Comparison of ENCODE assay signal across 30 cellular contexts in genomic region chr14:79576434-79576833, GRCh38.
DNase-seq lines count a peak whose midpoint lies in the region; ATAC-seq and TF ChIP-seq lines count a peak whose summit lies in the region.
"Had no signal": no experiment of that assay in that cellular context is flagged by ENCODE, and none has a peak within 500 bp of the region (broad histone marks: within the 10 kb centered on the region; RNA-seq: fewer than 3 reads in every experiment).

No MANE protein-coding gene starts in this region.

- POLR2A ChIA-PET in IMR-90 (lab: Charles Lee; ENCODE audit: unreplicated experiment) = no interaction called here

- peak overlapping the region; percentile 27 for H3K27ac Mint-ChIP-seq in osteocyte (ENCODE audit: unreplicated experiment)
- H3K27ac Mint-ChIP-seq: activated CD8-positive, alpha-beta T cell treated with anti-CD3 and anti-CD28 coated beads, Interleukin-2, amount 10 ng/mL, durations not matched to agents 7 days and 5 days; activated naive CD4-positive, alpha-beta T cell treated with anti-CD3 and anti-CD28 coated beads, Interleukin-2, amount 50 U/mL, for 24 hours; activated T-helper 2 cell treated with anti-CD3 and anti-CD28 coated beads, Interferon-gamma antibody, Interleukin-2, Interleukin-4, amounts not matched to agents 10 μg/mL and 5 μg/mL and 100 μg/mL, durations not matched to agents 14 hours and 24 hours and 36 hours; H9; IgD-negative memory B cell; stimulated activated memory B cell treated with anti-CD40 and anti-IgM and Interleukin-4, amounts not matched to agents 10 μg/mL and 1 μg/mL and 100 μg/mL, for 72 hours had no signal

- H3K9me1 ChIP-seq in IMR-90 (ENCODE audit: insufficient read depth, low read length) = peaks cover 5% of the 10 kb centered on the region

- CTCF ChIA-PET in IMR-90 (lab: Yijun Ruan, JAX) = no interaction called here

- H3K36me3 Mint-ChIP-seq in osteocyte (ENCODE audit: unreplicated experiment) = peaks cover 1% of the 10 kb centered on the region
- H3K36me3 Mint-ChIP-seq: activated naive CD4-positive, alpha-beta T cell treated with anti-CD3 and anti-CD28 coated beads, Interleukin-2, amount 50 U/mL, for 24 hours; CD8-positive, alpha-beta memory T cell; IgD-negative memory B cell; naive B cell; stimulated activated memory B cell treated with anti-CD40 and anti-IgM and Interleukin-4, amounts not matched to agents 10 μg/mL and 1 μg/mL and 100 μg/mL, for 72 hours had no signal

- H3K27me3 ChIP-seq in IMR-90 (ENCODE audit: control insufficient read depth, insufficient read depth, low read length) = no peaks in the 10 kb centered on the region
- H3K27me3 ChIP-seq: breast epithelium, foreskin keratinocyte, heart left ventricle, transverse colon had no signal

- H4K5ac ChIP-seq in IMR-90 (ENCODE audit: low read depth, low read length) = no peak overlapping the region

- H3K4me3 Mint-ChIP-seq in osteocyte (ENCODE audit: unreplicated experiment) = peak overlapping the region; percentile 8
- H3K4me3 Mint-ChIP-seq: activated CD8-positive, alpha-beta T cell treated with anti-CD3 and anti-CD28 coated beads, Interleukin-2, amount 10 ng/mL, durations not matched to agents 7 days and 5 days; activated naive CD4-positive, alpha-beta T cell treated with anti-CD3 and anti-CD28 coated beads, Interleukin-2, amount 50 U/mL, for 24 hours; CD8-positive, alpha-beta memory T cell; H9; IgD-negative memory B cell; naive B cell; stimulated activated memory B cell treated with anti-CD40 and anti-IgM and Interleukin-4, amounts not matched to agents 10 μg/mL and 1 μg/mL and 100 μg/mL, for 72 hours had no signal

- intact Hi-C loops in IMR-90 (cut with micrococcal nuclease) = no loop called here

- no TSS peak for BruUV-seq in IMR-90 (replicated peaks; lab: Mats Ljungman, UMichigan)

- no peaks in the 10 kb centered on the region for H3K79me1 ChIP-seq in IMR-90 (ENCODE audit: low read depth in 1 of 2, low read length in 2 of 2)

- no peak overlapping the region for H2BK15ac ChIP-seq in IMR-90 (ENCODE audit: low read depth, low read length)

- H4K20me1 ChIP-seq in IMR-90 (ENCODE audit: insufficient read depth, low read length) = no peaks in the 10 kb centered on the region

- in situ Hi-C loops in IMR-90 (cut with MboI; ENCODE audit: low sequenced_read_pairs) = no loop called here
- in situ Hi-C loops in astrocyte of the spinal cord (cut with HindIII; ENCODE audit: low sequenced_read_pairs) = no loop called here

- no peak overlapping the region for H2BK5ac ChIP-seq in IMR-90 (ENCODE audit: low read depth, low read length, poor library complexity, severe bottlenecking)

- no peak overlapping the region for H3K27ac ChIP-seq in IMR-90 (ENCODE audit: insufficient read depth, low read length)
- H3K27ac ChIP-seq: breast epithelium, foreskin keratinocyte, heart left ventricle, PC-9, transverse colon had no signal

- H2AK5ac ChIP-seq in IMR-90 (ENCODE audit: low read depth, low read length) = no peak overlapping the region

- no peak overlapping the region for H3K18ac ChIP-seq in IMR-90 (ENCODE audit: low read depth, low read length)

- H3K4me1 ChIP-seq in IMR-90 (ENCODE audit: control insufficient read depth, insufficient read depth, low read length) = peaks cover 3% of the 10 kb centered on the region; the same call in 1 of the 2 replicates
- H3K4me1 ChIP-seq: breast epithelium, foreskin keratinocyte, heart left ventricle, transverse colon had no signal

- no CpG with 5 or more reads among the region's 4 CpGs for WGBS in IMR-90 (ENCODE audit: extremely low coverage in 2 of 2, insufficient read length in 1 of 2), 2 experiments

- H2AFZ ChIP-seq in IMR-90 (replicated peaks; ENCODE audit: low read length, poor library complexity) = no peak overlapping the region
- H2AFZ ChIP-seq: PC-9 had no signal

- H3K4me3 ChIP-seq in IMR-90 (ENCODE audit: insufficient read depth, low read depth, low read length) (no peak overlapping the region), astrocyte of the spinal cord (ENCODE audit: low read depth, low read length) (no peak overlapping the region), fibroblast of pulmonary artery (replicated peaks; ENCODE audit: low read depth, low read length) (no peak overlapping the region)
- H3K4me3 ChIP-seq: breast epithelium, heart left ventricle, PC-9, transverse colon had no signal

- H2AK9ac ChIP-seq in IMR-90 (replicated peaks; ENCODE audit: low read depth, low read length, poor library complexity) = no peak overlapping the region

- no peak overlapping the region for H3K14ac ChIP-seq in IMR-90 (replicated peaks; ENCODE audit: low read depth, low read length)

- TF ChIP-seq CTCF in IMR-90 (conservative IDR thresholded peaks at IDR 0.05; ENCODE audit: low read depth, low read length) (no peak), astrocyte of the spinal cord (IDR thresholded peaks at IDR 0.05; ENCODE audit: low read depth, low read length) (no peak), fibroblast of pulmonary artery (IDR thresholded peaks at IDR 0.05; ENCODE audit: low read length, missing control alignments) (no peak), osteocyte (IDR thresholded peaks at IDR 0.05) (no peak)

- no peaks in the 10 kb centered on the region for H3K36me3 ChIP-seq in IMR-90 (ENCODE audit: control insufficient read depth, insufficient read depth, low read length)
- H3K36me3 ChIP-seq: breast epithelium, heart left ventricle, transverse colon had no signal

- H3K56ac ChIP-seq in IMR-90 (ENCODE audit: extremely low read depth, insufficient read depth, low read length) = no peak overlapping the region

- no peaks in the 10 kb centered on the region for H3K9me3 Mint-ChIP-seq in osteocyte (ENCODE audit: unreplicated experiment)
- H3K9me3 Mint-ChIP-seq: activated naive CD4-positive, alpha-beta T cell treated with anti-CD3 and anti-CD28 coated beads, Interleukin-2, amount 50 U/mL, for 24 hours; activated T-helper 2 cell treated with anti-CD3 and anti-CD28 coated beads, Interferon-gamma antibody, Interleukin-2, Interleukin-4, amounts not matched to agents 10 μg/mL and 5 μg/mL and 100 μg/mL, durations not matched to agents 14 hours and 24 hours and 36 hours; H9; stimulated activated memory B cell treated with anti-CD40 and anti-IgM and Interleukin-4, amounts not matched to agents 10 μg/mL and 1 μg/mL and 100 μg/mL, for 72 hours had no signal

- H4K91ac ChIP-seq in IMR-90 (ENCODE audit: insufficient read depth, low read depth, low read length) = no peak overlapping the region

- DNase-seq in IMR-90 (peak; percentile 67), astrocyte of the spinal cord (ENCODE audit: low read depth, low spot score) (peak; percentile 44), fibroblast of pulmonary artery (ENCODE audit: low read depth) (peak; percentile 32), osteocyte (ENCODE audit: extremely low spot score, unreplicated experiment) (no peak), NCI-H146 treated with DMSO at 0.1 percent for 48 hours (lab: John Stamatoyannopoulos, UW; ENCODE audit: unreplicated experiment) (no peak)
- DNase-seq: activated CD8-positive, alpha-beta T cell treated with anti-CD3 and anti-CD28 coated beads, Interleukin-2, amount 10 ng/mL, durations not matched to agents 7 days and 5 days; amygdala; CD8-positive, alpha-beta memory T cell; cortex of kidney; effector memory CD4-positive, alpha-beta T cell; foreskin keratinocyte; H9; heart left ventricle; left ventricle myocardium superior; naive B cell; NCI-H1694; NCI-H524; NK-92 treated with Interleukin-12 subunit alpha and Interleukin-12 subunit beta, amount 100 ng/mL, for 24 hours; nucleus accumbens; PC-9; transverse colon had no signal

- peaks cover 58% of the 10 kb centered on the region for H3K4me1 Mint-ChIP-seq in osteocyte (ENCODE audit: unreplicated experiment)
- H3K4me1 Mint-ChIP-seq: activated naive CD4-positive, alpha-beta T cell treated with anti-CD3 and anti-CD28 coated beads, Interleukin-2, amount 50 U/mL, for 24 hours; CD8-positive, alpha-beta memory T cell; IgD-negative memory B cell; naive B cell; stimulated activated memory B cell treated with anti-CD40 and anti-IgM and Interleukin-4, amounts not matched to agents 10 μg/mL and 1 μg/mL and 100 μg/mL, for 72 hours had no signal

- no peaks in the 10 kb centered on the region for H3K9me3 ChIP-seq in IMR-90 (ENCODE audit: control insufficient read depth, insufficient read depth, low read length)
- H3K9me3 ChIP-seq: breast epithelium, heart left ventricle, transverse colon had no signal

- dilution Hi-C loops in IMR-90 (cut with HindIII; ENCODE audit: low sequenced_read_pairs, unreplicated experiment) = no loop called here

- H3K4me2 ChIP-seq in IMR-90 (ENCODE audit: low read depth, low read length) = peak overlapping the region; percentile 1; the same call in 1 of the 2 replicates
- H3K4me2 ChIP-seq: PC-9 had no signal

- H3K23ac ChIP-seq in IMR-90 (ENCODE audit: low read depth, low read length) = no peak overlapping the region

- ATAC-seq in IMR-90 (ENCODE audit: low read depth) (peak; percentile 51; the same call in 1 of the 2 replicates), HG03565 (IDR thresholded peaks at IDR 0.05; ENCODE audit: unreplicated experiment) (no peak), HG03354 (IDR thresholded peaks at IDR 0.05; ENCODE audit: poor library complexity, severe bottlenecking, unreplicated experiment) (no peak), HG02852 (IDR thresholded peaks at IDR 0.05; ENCODE audit: unreplicated experiment) (no peak)
- ATAC-seq: activated CD8-positive, alpha-beta T cell treated with anti-CD3 and anti-CD28 coated beads, Interleukin-2, amount 10 ng/mL, durations not matched to agents 7 days and 5 days; foreskin keratinocyte; heart left ventricle; left ventricle myocardium superior; Right ventricle myocardium inferior; stimulated activated memory B cell treated with anti-CD40 and anti-IgM and Interleukin-4, amounts not matched to agents 10 μg/mL and 1 μg/mL and 100 μg/mL, for 72 hours had no signal

- no peak overlapping the region for H3K9ac ChIP-seq in IMR-90 (ENCODE audit: low read depth, low read length)

- no peaks in the 10 kb centered on the region for H3K27me3 Mint-ChIP-seq in osteocyte (ENCODE audit: unreplicated experiment)
- H3K27me3 Mint-ChIP-seq: activated naive CD4-positive, alpha-beta T cell treated with anti-CD3 and anti-CD28 coated beads, Interleukin-2, amount 50 U/mL, for 24 hours; IgD-negative memory B cell; naive B cell; stimulated activated memory B cell treated with anti-CD40 and anti-IgM and Interleukin-4, amounts not matched to agents 10 μg/mL and 1 μg/mL and 100 μg/mL, for 72 hours had no signal

- H4K8ac ChIP-seq in IMR-90 (ENCODE audit: low read depth in 2 of 2, low read length in 2 of 2) = no peak overlapping the region

- H3K4ac ChIP-seq in IMR-90 (ENCODE audit: low read depth, low read length) = no peak overlapping the region

- no peak overlapping the region for H2BK20ac ChIP-seq in IMR-90 (ENCODE audit: low read depth, low read length)

- H2BK120ac ChIP-seq in IMR-90 (ENCODE audit: low read depth, low read length) = no peak overlapping the region

- no peak for TF ChIP-seq RAD21 in IMR-90 (IDR thresholded peaks at IDR 0.05; ENCODE audit: low read length)

- no peak for TF ChIP-seq POLR2A in IMR-90 (IDR thresholded peaks at IDR 0.05; ENCODE audit: low read depth, low read length)

TF ChIP-seq in IMR-90, 13 proteins besides CTCF, POLR2A, EP300 and RAD21 (continues in another document):
- no peak for TF ChIP-seq BHLHE40 (IDR thresholded peaks at IDR 0.05; ENCODE audit: low read depth, low read length)
- no peak for TF ChIP-seq CHD1 (IDR thresholded peaks at IDR 0.05; ENCODE audit: low read depth, low read length)
- no peak for TF ChIP-seq CEBPB (IDR thresholded peaks at IDR 0.05; ENCODE audit: low read depth, low read length)

Comparison
In these comparisons a context has a peak if more than half of its experiments do, and no peak if none do; other contexts are left out.
1. DNase-seq: peak in IMR-90 (single experiment), astrocyte of the spinal cord (single experiment) and fibroblast of pulmonary artery (single experiment); none in osteocyte (single experiment) and NCI-H146 treated with DMSO at 0.1 percent for 48 hours (single experiment).